In the genomic region with DNA sequence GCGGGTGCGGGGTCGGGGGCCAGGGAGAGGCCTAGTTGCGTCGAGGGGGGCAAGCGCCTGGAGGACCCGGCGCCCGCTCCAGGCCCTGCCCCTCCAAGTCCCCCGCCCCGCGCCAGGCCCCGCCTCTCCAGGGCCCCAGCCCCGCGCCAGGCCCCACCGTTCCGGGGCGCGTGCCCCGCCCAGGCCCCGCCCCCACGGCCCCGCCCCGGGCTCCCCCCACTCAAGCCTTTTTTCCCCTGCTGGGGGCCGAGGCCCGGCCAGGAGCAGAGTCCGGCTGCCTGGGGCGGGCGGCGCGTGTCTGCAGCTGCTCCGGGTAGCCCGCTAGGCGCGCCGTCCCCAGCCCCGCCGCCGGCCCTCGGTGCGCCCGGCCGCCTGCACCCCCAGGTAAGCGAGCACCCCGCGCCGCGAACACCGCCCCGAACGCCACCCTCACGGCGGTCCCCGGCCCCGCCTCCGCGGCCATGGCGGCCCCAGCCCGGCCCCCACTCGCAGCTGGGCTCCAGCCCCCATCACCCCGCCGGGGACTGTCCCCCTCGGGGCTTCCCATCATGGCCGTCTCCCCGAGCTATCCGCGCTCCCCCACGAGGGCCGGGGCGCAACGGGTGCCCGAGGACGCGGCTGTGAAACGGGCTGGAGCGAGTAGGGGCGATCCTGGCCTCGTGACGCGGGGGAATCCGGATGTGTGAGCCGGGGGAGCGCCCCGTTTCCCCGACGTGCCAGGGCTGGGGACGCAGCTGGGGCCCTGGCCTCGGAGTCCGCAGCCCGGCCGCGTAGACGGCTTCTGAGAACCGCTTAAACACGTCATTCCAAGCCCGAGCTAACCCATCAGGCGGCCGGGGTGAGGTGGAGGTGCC, we compare ENCODE assay signal across 1 cellular context.
TF ChIP-seq lines count a peak whose summit lies in the region.

A gene with protein sequence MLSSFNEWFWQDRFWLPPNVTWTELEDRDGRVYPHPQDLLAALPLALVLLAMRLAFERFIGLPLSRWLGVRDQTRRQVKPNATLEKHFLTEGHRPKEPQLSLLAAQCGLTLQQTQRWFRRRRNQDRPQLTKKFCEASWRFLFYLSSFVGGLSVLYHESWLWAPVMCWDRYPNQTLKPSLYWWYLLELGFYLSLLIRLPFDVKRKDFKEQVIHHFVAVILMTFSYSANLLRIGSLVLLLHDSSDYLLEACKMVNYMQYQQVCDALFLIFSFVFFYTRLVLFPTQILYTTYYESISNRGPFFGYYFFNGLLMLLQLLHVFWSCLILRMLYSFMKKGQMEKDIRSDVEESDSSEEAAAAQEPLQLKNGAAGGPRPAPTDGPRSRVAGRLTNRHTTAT (plus strand): TSS at position 260 of the 854 bp plus-strand sequence. CDS start 41,707 bp downstream, outside the sequence.

TF ChIP-seq in HepG2, 621 proteins besides CTCF, POLR2A, EP300 and RAD21 (continued from another document and continues in another):
- TF ChIP-seq, protein P1, sequence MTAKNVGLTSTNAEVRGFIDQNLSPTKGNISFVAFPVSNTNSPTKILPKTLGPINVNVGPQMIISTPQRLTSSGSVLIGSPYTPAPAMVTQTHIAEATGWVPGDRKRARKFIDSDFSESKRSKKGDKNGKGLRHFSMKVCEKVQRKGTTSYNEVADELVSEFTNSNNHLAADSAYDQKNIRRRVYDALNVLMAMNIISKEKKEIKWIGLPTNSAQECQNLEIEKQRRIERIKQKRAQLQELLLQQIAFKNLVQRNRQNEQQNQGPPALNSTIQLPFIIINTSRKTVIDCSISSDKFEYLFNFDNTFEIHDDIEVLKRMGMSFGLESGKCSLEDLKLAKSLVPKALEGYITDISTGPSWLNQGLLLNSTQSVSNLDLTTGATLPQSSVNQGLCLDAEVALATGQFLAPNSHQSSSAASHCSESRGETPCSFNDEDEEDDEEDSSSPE (CRISPR knock-in tag; IDR thresholded peaks at IDR 0.05): no peak; the same call in 1 of the 2 replicates
- TF ChIP-seq, protein P2, sequence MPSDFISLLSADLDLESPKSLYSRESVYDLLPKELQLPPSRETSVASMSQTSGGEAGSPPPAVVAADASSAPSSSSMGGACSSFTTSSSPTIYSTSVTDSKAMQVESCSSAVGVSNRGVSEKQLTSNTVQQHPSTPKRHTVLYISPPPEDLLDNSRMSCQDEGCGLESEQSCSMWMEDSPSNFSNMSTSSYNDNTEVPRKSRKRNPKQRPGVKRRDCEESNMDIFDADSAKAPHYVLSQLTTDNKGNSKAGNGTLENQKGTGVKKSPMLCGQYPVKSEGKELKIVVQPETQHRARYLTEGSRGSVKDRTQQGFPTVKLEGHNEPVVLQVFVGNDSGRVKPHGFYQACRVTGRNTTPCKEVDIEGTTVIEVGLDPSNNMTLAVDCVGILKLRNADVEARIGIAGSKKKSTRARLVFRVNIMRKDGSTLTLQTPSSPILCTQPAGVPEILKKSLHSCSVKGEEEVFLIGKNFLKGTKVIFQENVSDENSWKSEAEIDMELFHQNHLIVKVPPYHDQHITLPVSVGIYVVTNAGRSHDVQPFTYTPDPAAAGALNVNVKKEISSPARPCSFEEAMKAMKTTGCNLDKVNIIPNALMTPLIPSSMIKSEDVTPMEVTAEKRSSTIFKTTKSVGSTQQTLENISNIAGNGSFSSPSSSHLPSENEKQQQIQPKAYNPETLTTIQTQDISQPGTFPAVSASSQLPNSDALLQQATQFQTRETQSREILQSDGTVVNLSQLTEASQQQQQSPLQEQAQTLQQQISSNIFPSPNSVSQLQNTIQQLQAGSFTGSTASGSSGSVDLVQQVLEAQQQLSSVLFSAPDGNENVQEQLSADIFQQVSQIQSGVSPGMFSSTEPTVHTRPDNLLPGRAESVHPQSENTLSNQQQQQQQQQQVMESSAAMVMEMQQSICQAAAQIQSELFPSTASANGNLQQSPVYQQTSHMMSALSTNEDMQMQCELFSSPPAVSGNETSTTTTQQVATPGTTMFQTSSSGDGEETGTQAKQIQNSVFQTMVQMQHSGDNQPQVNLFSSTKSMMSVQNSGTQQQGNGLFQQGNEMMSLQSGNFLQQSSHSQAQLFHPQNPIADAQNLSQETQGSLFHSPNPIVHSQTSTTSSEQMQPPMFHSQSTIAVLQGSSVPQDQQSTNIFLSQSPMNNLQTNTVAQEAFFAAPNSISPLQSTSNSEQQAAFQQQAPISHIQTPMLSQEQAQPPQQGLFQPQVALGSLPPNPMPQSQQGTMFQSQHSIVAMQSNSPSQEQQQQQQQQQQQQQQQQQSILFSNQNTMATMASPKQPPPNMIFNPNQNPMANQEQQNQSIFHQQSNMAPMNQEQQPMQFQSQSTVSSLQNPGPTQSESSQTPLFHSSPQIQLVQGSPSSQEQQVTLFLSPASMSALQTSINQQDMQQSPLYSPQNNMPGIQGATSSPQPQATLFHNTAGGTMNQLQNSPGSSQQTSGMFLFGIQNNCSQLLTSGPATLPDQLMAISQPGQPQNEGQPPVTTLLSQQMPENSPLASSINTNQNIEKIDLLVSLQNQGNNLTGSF (CRISPR knock-in tag; IDR thresholded peaks at IDR 0.05): no peak
- TF ChIP-seq ZSCAN25 (CRISPR knock-in tag; IDR thresholded peaks at IDR 0.05): no peak
- no peak for TF ChIP-seq SIX1 (CRISPR knock-in tag; IDR thresholded peaks at IDR 0.05; ENCODE audit: borderline replicate concordance)
- TF ChIP-seq JUND (CRISPR knock-in tag; IDR thresholded peaks at IDR 0.05): peak; percentile 37; the same call in 1 of the 2 replicates
- TF ChIP-seq, protein P3, sequence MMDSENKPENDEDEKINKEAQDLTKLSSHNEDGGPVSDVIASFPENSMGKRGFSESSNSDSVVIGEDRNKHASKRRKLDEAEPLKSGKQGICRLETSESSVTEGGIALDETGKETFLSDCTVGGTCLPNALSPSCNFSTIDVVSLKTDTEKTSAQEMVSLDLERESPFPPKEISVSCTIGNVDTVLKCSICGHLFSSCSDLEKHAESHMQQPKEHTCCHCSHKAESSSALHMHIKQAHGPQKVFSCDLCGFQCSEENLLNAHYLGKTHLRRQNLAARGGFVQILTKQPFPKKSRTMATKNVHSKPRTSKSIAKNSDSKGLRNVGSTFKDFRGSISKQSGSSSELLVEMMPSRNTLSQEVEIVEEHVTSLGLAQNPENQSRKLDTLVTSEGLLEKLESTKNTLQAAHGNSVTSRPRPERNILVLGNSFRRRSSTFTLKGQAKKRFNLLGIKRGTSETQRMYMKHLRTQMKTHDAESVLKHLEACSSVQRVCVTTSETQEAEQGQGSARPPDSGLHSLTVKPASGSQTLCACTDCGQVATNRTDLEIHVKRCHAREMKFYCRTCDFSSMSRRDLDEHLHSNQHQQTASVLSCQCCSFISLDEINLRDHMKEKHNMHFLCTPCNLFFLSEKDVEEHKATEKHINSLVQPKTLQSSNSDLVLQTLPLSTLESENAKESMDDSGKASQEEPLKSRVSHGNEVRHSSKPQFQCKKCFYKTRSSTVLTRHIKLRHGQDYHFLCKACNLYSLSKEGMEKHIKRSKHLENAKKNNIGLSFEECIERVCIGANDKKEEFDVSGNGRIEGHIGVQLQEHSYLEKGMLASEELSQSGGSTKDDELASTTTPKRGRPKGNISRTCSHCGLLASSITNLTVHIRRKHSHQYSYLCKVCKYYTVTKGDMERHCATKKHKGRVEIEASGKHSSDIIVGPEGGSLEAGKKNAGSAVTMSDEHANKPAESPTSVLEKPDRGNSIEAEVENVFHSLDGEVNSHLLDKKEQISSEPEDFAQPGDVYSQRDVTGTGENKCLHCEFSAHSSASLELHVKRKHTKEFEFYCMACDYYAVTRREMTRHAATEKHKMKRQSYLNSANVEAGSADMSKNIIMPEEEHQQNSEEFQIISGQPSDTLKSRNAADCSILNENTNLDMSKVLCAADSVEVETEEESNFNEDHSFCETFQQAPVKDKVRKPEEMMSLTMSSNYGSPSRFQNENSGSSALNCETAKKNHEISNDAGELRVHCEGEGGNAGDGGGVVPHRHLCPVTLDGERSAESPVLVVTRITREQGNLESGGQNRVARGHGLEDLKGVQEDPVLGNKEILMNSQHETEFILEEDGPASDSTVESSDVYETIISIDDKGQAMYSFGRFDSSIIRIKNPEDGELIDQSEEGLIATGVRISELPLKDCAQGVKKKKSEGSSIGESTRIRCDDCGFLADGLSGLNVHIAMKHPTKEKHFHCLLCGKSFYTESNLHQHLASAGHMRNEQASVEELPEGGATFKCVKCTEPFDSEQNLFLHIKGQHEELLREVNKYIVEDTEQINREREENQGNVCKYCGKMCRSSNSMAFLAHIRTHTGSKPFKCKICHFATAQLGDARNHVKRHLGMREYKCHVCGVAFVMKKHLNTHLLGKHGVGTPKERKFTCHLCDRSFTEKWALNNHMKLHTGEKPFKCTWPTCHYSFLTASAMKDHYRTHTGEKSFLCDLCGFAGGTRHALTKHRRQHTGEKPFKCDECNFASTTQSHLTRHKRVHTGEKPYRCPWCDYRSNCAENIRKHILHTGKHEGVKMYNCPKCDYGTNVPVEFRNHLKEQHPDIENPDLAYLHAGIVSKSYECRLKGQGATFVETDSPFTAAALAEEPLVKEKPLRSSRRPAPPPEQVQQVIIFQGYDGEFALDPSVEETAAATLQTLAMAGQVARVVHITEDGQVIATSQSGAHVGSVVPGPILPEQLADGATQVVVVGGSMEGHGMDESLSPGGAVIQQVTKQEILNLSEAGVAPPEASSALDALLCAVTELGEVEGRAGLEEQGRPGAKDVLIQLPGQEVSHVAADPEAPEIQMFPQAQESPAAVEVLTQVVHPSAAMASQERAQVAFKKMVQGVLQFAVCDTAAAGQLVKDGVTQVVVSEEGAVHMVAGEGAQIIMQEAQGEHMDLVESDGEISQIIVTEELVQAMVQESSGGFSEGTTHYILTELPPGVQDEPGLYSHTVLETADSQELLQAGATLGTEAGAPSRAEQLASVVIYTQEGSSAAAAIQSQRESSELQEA (CRISPR knock-in tag; IDR thresholded peaks at IDR 0.05; ENCODE audit: not compliant biosample characterization): no peak
- TF ChIP-seq, protein P4, sequence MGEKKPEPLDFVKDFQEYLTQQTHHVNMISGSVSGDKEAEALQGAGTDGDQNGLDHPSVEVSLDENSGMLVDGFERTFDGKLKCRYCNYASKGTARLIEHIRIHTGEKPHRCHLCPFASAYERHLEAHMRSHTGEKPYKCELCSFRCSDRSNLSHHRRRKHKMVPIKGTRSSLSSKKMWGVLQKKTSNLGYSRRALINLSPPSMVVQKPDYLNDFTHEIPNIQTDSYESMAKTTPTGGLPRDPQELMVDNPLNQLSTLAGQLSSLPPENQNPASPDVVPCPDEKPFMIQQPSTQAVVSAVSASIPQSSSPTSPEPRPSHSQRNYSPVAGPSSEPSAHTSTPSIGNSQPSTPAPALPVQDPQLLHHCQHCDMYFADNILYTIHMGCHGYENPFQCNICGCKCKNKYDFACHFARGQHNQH (CRISPR knock-in tag; IDR thresholded peaks at IDR 0.05): no peak
- TF ChIP-seq FOXA1 (IDR thresholded peaks at IDR 0.05): no peak
- TF ChIP-seq FOXA1 (CRISPR knock-in tag; IDR thresholded peaks at IDR 0.05): no peak
- TF ChIP-seq NCOA5 (CRISPR knock-in tag; IDR thresholded peaks at IDR 0.05): no peak
- TF ChIP-seq SPEN (CRISPR knock-in tag; IDR thresholded peaks at IDR 0.05; ENCODE audit: low read depth): peak; percentile 15; the same call in 1 of the 2 replicates
- no peak for TF ChIP-seq ZNF326 (CRISPR knock-in tag; IDR thresholded peaks at IDR 0.05; ENCODE audit: borderline replicate concordance)
- no peak for TF ChIP-seq ZNF781 (CRISPR knock-in tag; IDR thresholded peaks at IDR 0.05; ENCODE audit: borderline replicate concordance, not compliant biosample characterization)
- TF ChIP-seq, protein P5, sequence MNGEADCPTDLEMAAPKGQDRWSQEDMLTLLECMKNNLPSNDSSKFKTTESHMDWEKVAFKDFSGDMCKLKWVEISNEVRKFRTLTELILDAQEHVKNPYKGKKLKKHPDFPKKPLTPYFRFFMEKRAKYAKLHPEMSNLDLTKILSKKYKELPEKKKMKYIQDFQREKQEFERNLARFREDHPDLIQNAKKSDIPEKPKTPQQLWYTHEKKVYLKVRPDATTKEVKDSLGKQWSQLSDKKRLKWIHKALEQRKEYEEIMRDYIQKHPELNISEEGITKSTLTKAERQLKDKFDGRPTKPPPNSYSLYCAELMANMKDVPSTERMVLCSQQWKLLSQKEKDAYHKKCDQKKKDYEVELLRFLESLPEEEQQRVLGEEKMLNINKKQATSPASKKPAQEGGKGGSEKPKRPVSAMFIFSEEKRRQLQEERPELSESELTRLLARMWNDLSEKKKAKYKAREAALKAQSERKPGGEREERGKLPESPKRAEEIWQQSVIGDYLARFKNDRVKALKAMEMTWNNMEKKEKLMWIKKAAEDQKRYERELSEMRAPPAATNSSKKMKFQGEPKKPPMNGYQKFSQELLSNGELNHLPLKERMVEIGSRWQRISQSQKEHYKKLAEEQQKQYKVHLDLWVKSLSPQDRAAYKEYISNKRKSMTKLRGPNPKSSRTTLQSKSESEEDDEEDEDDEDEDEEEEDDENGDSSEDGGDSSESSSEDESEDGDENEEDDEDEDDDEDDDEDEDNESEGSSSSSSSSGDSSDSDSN (CRISPR knock-in tag; IDR thresholded peaks at IDR 0.05): peak; percentile 82; the same call in 1 of the 2 replicates
- TF ChIP-seq ZNF496 (CRISPR knock-in tag; IDR thresholded peaks at IDR 0.05; ENCODE audit: insufficient replicate concordance): no peak
- TF ChIP-seq, protein P6, sequence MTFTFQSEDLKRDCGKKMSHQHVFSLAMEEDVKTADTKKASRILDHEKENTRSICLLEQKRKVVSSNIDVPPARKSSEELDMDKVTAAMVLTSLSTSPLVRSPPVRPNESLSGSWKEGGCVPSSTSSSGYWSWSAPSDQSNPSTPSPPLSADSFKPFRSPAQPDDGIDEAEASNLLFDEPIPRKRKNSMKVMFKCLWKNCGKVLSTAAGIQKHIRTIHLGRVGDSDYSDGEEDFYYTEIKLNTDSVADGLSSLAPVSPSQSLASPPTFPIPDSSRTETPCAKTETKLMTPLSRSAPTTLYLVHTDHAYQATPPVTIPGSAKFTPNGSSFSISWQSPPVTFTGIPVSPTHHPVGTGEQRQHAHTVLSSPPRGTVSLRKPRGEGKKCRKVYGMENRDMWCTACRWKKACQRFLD (CRISPR knock-in tag; IDR thresholded peaks at IDR 0.05; ENCODE audit: borderline replicate concordance): 0 out of 2 replicates have a peak, but pooled peaks have one; percentile 46
- TF ChIP-seq, protein P7, sequence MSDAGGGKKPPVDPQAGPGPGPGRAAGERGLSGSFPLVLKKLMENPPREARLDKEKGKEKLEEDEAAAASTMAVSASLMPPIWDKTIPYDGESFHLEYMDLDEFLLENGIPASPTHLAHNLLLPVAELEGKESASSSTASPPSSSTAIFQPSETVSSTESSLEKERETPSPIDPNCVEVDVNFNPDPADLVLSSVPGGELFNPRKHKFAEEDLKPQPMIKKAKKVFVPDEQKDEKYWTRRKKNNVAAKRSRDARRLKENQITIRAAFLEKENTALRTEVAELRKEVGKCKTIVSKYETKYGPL (CRISPR knock-in tag; IDR thresholded peaks at IDR 0.05): no peak
- TF ChIP-seq, protein P8, sequence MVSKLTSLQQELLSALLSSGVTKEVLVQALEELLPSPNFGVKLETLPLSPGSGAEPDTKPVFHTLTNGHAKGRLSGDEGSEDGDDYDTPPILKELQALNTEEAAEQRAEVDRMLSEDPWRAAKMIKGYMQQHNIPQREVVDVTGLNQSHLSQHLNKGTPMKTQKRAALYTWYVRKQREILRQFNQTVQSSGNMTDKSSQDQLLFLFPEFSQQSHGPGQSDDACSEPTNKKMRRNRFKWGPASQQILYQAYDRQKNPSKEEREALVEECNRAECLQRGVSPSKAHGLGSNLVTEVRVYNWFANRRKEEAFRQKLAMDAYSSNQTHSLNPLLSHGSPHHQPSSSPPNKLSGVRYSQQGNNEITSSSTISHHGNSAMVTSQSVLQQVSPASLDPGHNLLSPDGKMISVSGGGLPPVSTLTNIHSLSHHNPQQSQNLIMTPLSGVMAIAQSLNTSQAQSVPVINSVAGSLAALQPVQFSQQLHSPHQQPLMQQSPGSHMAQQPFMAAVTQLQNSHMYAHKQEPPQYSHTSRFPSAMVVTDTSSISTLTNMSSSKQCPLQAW (CRISPR knock-in tag; IDR thresholded peaks at IDR 0.05): no peak
